ENCODE assay signal across 3 cellular contexts in the genomic region with DNA sequence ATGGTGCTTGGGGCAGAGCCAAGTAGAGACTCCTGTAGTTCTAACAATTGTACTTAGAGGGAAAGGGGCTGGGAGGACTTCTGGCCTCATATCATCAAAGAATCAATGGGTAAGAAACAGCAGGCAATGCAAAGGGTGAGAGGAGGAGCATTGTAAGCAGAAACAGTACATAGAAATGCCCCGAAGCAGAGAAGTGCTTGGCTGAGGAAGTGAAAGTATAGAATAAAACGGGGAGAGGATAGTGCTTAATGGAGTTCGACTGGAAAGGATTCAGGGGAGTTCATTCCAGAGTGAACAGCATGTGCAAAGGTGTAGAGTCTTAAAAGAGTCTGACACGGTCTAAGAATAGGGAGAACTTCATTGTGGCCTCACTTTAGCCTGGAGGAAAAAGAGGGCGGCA.
TF ChIP-seq lines count a peak whose summit lies in the region.

No MANE protein-coding gene starts in this region.

TF ChIP-seq in IMR-90, 13 proteins besides CTCF, POLR2A, EP300 and RAD21:
- TF ChIP-seq CHD1 (IDR thresholded peaks at IDR 0.05; ENCODE audit: low read depth, low read length) (no peak), FOS (IDR thresholded peaks at IDR 0.05; ENCODE audit: low read depth, low read length) (no peak), RCOR1 (IDR thresholded peaks at IDR 0.05; ENCODE audit: insufficient replicate concordance, low read length) (no peak), MXI1 (IDR thresholded peaks at IDR 0.05; ENCODE audit: borderline replicate concordance, low read depth, low read length) (no peak), SMC3 (IDR thresholded peaks at IDR 0.05; ENCODE audit: low read depth, low read length) (no peak), MAZ (IDR thresholded peaks at IDR 0.05; ENCODE audit: borderline replicate concordance, low read depth, low read length) (no peak), MAFK (IDR thresholded peaks at IDR 0.05; ENCODE audit: low read depth, low read length) (no peak), NFE2L2 (IDR thresholded peaks at IDR 0.05; ENCODE audit: low read depth, low read length) (no peak), RFX5 (IDR thresholded peaks at IDR 0.05; ENCODE audit: low read depth, low read length) (no peak), BHLHE40 (IDR thresholded peaks at IDR 0.05; ENCODE audit: low read depth, low read length) (no peak), CEBPB (IDR thresholded peaks at IDR 0.05; ENCODE audit: low read depth, low read length) (no peak)
- TF ChIP-seq, protein P1, sequence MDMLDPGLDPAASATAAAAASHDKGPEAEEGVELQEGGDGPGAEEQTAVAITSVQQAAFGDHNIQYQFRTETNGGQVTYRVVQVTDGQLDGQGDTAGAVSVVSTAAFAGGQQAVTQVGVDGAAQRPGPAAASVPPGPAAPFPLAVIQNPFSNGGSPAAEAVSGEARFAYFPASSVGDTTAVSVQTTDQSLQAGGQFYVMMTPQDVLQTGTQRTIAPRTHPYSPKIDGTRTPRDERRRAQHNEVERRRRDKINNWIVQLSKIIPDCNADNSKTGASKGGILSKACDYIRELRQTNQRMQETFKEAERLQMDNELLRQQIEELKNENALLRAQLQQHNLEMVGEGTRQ (IDR thresholded peaks at IDR 0.05; ENCODE audit: low read depth, low read length): no peak
- TF ChIP-seq, protein P2, sequence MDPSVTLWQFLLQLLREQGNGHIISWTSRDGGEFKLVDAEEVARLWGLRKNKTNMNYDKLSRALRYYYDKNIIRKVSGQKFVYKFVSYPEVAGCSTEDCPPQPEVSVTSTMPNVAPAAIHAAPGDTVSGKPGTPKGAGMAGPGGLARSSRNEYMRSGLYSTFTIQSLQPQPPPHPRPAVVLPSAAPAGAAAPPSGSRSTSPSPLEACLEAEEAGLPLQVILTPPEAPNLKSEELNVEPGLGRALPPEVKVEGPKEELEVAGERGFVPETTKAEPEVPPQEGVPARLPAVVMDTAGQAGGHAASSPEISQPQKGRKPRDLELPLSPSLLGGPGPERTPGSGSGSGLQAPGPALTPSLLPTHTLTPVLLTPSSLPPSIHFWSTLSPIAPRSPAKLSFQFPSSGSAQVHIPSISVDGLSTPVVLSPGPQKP (IDR thresholded peaks at IDR 0.05; ENCODE audit: borderline replicate concordance, low read depth, low read length): no peak

TF ChIP-seq in HEK293T, 16 proteins besides CTCF, POLR2A, EP300 and RAD21:
- TF ChIP-seq BHLHE40 (IDR thresholded peaks at IDR 0.05; ENCODE audit: borderline replicate concordance): no peak
- no peak for TF ChIP-seq NFRKB (IDR thresholded peaks at IDR 0.05)
- TF ChIP-seq SP1 (IDR thresholded peaks at IDR 0.05): no peak
- no peak for TF ChIP-seq L3MBTL2 (conservative IDR thresholded peaks at IDR 0.05)
- TF ChIP-seq CTBP1 (IDR thresholded peaks at IDR 0.05; ENCODE audit: borderline replicate concordance): no peak
- no peak for TF ChIP-seq FOXA1 (IDR thresholded peaks at IDR 0.05)
- no peak for TF ChIP-seq ARNT (IDR thresholded peaks at IDR 0.05)
- TF ChIP-seq FOXK2 (IDR thresholded peaks at IDR 0.05): no peak
- no peak for TF ChIP-seq ELF4 (IDR thresholded peaks at IDR 0.05)
- no peak for TF ChIP-seq FOXM1 (IDR thresholded peaks at IDR 0.05; ENCODE audit: borderline replicate concordance)
- no peak for TF ChIP-seq LEF1 (IDR thresholded peaks at IDR 0.05; ENCODE audit: borderline replicate concordance)
- no peak for TF ChIP-seq HDGF (IDR thresholded peaks at IDR 0.05; ENCODE audit: borderline replicate concordance)
TF ChIP-seq in HEK293T: peak in this region for 0.

TF ChIP-seq in HepG2, 621 proteins besides CTCF, POLR2A, EP300 and RAD21:
- no peak for TF ChIP-seq BCL6 (CRISPR knock-in tag; IDR thresholded peaks at IDR 0.05)
- no peak for TF ChIP-seq MEIS1 (CRISPR knock-in tag; IDR thresholded peaks at IDR 0.05; ENCODE audit: borderline replicate concordance)
- no peak for TF ChIP-seq NFKBIZ (CRISPR knock-in tag; IDR thresholded peaks at IDR 0.05)
- TF ChIP-seq CHD2 (IDR thresholded peaks at IDR 0.05; ENCODE audit: low read depth, low read length): no peak
- no peak for TF ChIP-seq NR2F6 (IDR thresholded peaks at IDR 0.05)
- TF ChIP-seq NR2F6 (CRISPR knock-in tag; IDR thresholded peaks at IDR 0.05): no peak
- TF ChIP-seq ZFP90 (CRISPR knock-in tag; IDR thresholded peaks at IDR 0.05; ENCODE audit: borderline replicate concordance): no peak
- TF ChIP-seq U2AF1 (optimal IDR thresholded peaks at IDR 0.05; ENCODE audit: low read depth, low read length): no peak
- TF ChIP-seq, protein P3, sequence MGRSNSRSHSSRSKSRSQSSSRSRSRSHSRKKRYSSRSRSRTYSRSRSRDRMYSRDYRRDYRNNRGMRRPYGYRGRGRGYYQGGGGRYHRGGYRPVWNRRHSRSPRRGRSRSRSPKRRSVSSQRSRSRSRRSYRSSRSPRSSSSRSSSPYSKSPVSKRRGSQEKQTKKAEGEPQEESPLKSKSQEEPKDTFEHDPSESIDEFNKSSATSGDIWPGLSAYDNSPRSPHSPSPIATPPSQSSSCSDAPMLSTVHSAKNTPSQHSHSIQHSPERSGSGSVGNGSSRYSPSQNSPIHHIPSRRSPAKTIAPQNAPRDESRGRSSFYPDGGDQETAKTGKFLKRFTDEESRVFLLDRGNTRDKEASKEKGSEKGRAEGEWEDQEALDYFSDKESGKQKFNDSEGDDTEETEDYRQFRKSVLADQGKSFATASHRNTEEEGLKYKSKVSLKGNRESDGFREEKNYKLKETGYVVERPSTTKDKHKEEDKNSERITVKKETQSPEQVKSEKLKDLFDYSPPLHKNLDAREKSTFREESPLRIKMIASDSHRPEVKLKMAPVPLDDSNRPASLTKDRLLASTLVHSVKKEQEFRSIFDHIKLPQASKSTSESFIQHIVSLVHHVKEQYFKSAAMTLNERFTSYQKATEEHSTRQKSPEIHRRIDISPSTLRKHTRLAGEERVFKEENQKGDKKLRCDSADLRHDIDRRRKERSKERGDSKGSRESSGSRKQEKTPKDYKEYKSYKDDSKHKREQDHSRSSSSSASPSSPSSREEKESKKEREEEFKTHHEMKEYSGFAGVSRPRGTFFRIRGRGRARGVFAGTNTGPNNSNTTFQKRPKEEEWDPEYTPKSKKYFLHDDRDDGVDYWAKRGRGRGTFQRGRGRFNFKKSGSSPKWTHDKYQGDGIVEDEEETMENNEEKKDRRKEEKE (IDR thresholded peaks at IDR 0.05): no peak
- TF ChIP-seq ZNF615 (CRISPR knock-in tag; IDR thresholded peaks at IDR 0.05; ENCODE audit: borderline replicate concordance): no peak
- no peak for TF ChIP-seq ARNT2 (CRISPR knock-in tag; IDR thresholded peaks at IDR 0.05; ENCODE audit: low read depth)
- TF ChIP-seq ZFP1 (CRISPR knock-in tag; IDR thresholded peaks at IDR 0.05): no peak
- TF ChIP-seq, protein P4, sequence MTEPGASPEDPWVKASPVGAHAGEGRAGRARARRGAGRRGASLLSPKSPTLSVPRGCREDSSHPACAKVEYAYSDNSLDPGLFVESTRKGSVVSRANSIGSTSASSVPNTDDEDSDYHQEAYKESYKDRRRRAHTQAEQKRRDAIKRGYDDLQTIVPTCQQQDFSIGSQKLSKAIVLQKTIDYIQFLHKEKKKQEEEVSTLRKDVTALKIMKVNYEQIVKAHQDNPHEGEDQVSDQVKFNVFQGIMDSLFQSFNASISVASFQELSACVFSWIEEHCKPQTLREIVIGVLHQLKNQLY (CRISPR knock-in tag; IDR thresholded peaks at IDR 0.05): no peak
- TF ChIP-seq, protein P5, sequence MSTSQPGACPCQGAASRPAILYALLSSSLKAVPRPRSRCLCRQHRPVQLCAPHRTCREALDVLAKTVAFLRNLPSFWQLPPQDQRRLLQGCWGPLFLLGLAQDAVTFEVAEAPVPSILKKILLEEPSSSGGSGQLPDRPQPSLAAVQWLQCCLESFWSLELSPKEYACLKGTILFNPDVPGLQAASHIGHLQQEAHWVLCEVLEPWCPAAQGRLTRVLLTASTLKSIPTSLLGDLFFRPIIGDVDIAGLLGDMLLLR (CRISPR knock-in tag; IDR thresholded peaks at IDR 0.05): no peak
- TF ChIP-seq KLF16 (CRISPR knock-in tag; IDR thresholded peaks at IDR 0.05): no peak
- TF ChIP-seq CEBPB (IDR thresholded peaks at IDR 0.05; ENCODE audit: borderline replicate concordance, low read depth, low read length): no peak
- TF ChIP-seq, protein P6, sequence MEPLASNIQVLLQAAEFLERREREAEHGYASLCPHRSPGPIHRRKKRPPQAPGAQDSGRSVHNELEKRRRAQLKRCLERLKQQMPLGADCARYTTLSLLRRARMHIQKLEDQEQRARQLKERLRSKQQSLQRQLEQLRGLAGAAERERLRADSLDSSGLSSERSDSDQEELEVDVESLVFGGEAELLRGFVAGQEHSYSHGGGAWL (CRISPR knock-in tag; IDR thresholded peaks at IDR 0.05): no peak
- no peak for TF ChIP-seq SMARCE1 (IDR thresholded peaks at IDR 0.05; ENCODE audit: borderline replicate concordance)
TF ChIP-seq in HepG2: peak in this region for 0.
